Comparison of ENCODE assay signal across 21 cellular contexts in genomic region chr1:187630653-187631380, GRCh38.
DNase-seq lines count a peak whose midpoint lies in the region; ATAC-seq, FAIRE-seq and TF ChIP-seq lines count a peak whose summit lies in the region.
"Had no signal": no experiment of that assay in that cellular context is flagged by ENCODE, and none has a peak within 500 bp of the region (broad histone marks: within the 10 kb centered on the region; RNA-seq: fewer than 3 reads in every experiment).

No MANE protein-coding gene starts in this region.

- H3K4me3 Mint-ChIP-seq in glutamatergic neuron (ENCODE audit: unreplicated experiment) = no peak overlapping the region
- H3K4me3 Mint-ChIP-seq: CD4-positive, CD25-positive, alpha-beta regulatory T cell; IgD-negative memory B cell; T-cell had no signal

- peaks cover 5% of the 10 kb centered on the region for H3K27me3 Mint-ChIP-seq in glutamatergic neuron (ENCODE audit: unreplicated experiment)
- H3K27me3 Mint-ChIP-seq: CD4-positive, CD25-positive, alpha-beta regulatory T cell; IgD-negative memory B cell; T-cell had no signal

- no peak for ATAC-seq in GM18511 (IDR thresholded peaks at IDR 0.05; ENCODE audit: unreplicated experiment)
- ATAC-seq: T-cell had no signal

- H3K36me3 Mint-ChIP-seq in glutamatergic neuron (ENCODE audit: unreplicated experiment) = peaks cover 26% of the 10 kb centered on the region
- H3K36me3 Mint-ChIP-seq: CD4-positive, CD25-positive, alpha-beta regulatory T cell; IgD-negative memory B cell; T-cell had no signal

- H3K4me1 Mint-ChIP-seq in glutamatergic neuron (ENCODE audit: low read depth, unreplicated experiment) = peaks cover 31% of the 10 kb centered on the region
- H3K4me1 Mint-ChIP-seq: CD4-positive, CD25-positive, alpha-beta regulatory T cell; IgD-negative memory B cell; T-cell had no signal

- no peak for TF ChIP-seq CTCF in glutamatergic neuron (IDR thresholded peaks at IDR 0.05; ENCODE audit: partially characterized antibody, unreplicated experiment)

- no peak for FAIRE-seq in urothelium cell line (lab: Jason Lieb, UNC)
- FAIRE-seq: A204.1, GM12891, GM19239 had no signal

- H3K27ac Mint-ChIP-seq in glutamatergic neuron (ENCODE audit: unreplicated experiment) = peak overlapping the region; percentile 50
- H3K27ac Mint-ChIP-seq: CD4-positive, CD25-positive, alpha-beta regulatory T cell; IgD-negative memory B cell; T-cell had no signal

- DNase-seq in NCI-H82 (lab: John Stamatoyannopoulos, UW) (peak; percentile 28), NCI-H82 treated with DMSO at 0.1 percent for 48 hours (lab: John Stamatoyannopoulos, UW; ENCODE audit: unreplicated experiment) (no peak), NCI-H69 (lab: John Stamatoyannopoulos, UW) (peak; percentile 21), glutamatergic neuron (no peak), HPDE6-E6E7 (ENCODE audit: extremely low spot score) (no peak), urothelium cell line (ENCODE audit: low spot score) (no peak)
- DNase-seq: CD4-positive, CD25-positive, alpha-beta regulatory T cell; DMS79 treated with DMSO at 0.1 percent for 48 hours; GF-D8; NCI-H1048; NCI-H1417 treated with DMSO at 0.1 percent for 48 hours; NCI-H1694 treated with DMSO at 0.1 percent for 48 hours; NCI-H2081; NCI-H524 treated with DMSO at 0.1 percent for 48 hours; SHP77; T-cell had no signal

- H3K9me3 Mint-ChIP-seq in glutamatergic neuron (ENCODE audit: unreplicated experiment) = peaks cover 6% of the 10 kb centered on the region

Comparison
In these comparisons a context has a peak if more than half of its experiments do, and no peak if none do; other contexts are left out.
1. DNase-seq: peak in NCI-H82 (single experiment) and NCI-H69 (single experiment); none in NCI-H82 treated with DMSO at 0.1 percent for 48 hours (single experiment), glutamatergic neuron (single experiment), HPDE6-E6E7 (single experiment) and urothelium cell line (single experiment).